ENCODE assay signal across 10 cellular contexts in the genomic region with DNA sequence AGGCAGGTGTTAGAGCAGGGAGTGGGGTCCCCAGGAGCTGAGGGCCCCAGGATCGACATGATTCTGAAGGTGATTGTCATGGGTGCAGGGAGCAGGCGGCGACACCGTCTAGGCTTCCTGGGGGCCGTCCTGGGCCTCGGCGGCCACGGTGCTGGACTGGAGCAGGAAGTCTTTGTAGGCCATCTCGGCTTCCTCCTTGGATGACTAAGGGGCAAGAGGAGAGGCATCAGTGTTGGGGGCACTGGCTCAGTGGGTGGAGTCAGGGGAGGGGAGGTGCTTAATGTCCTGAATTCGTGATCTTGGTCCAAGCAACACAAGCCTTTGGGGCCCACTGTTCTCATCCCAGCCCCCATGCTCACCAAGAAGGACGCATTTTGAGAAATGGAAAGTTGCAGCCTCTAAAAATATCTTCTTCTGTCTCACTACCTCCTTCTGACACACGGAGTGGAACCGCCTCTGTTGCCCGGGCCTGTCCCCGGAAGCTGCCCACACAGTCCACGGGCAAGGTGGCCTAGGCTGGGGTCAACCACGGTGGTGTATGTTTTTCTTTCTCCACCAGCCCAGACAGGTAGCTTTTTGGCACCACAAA. TPM values are rescaled to one million over a fixed set of nuclear protein-coding genes. Genes with fewer than 3 reads are reported as not detected.
A peak's percentile ranks its signal among the peaks of the same experiment; 100 is the strongest.
DNase-seq lines count a peak whose midpoint lies in the region; ATAC-seq and TF ChIP-seq lines count a peak whose summit lies in the region.
"Had no signal": no experiment of that assay in that cellular context is flagged by ENCODE, and none has a peak within 500 bp of the region (broad histone marks: within the 10 kb centered on the region; RNA-seq: fewer than 3 reads in every experiment).

No MANE protein-coding gene starts in this region.

- no peak for TF ChIP-seq CTCF in GM20000 (IDR thresholded peaks at IDR 0.05; ENCODE audit: extremely low read depth, missing control alignments)
- TF ChIP-seq CTCF in tibial nerve (IDR thresholded peaks at IDR 0.05) = no peak

- no peak overlapping the region for H3K4me3 ChIP-seq in tibial nerve

- H3K27me3 Mint-ChIP-seq in effector memory CD8-positive, alpha-beta T cell = no peaks in the 10 kb centered on the region

- peak overlapping the region; percentile 88 to 96 for H3K27ac Mint-ChIP-seq in effector memory CD8-positive, alpha-beta T cell

- peaks cover 0 to 18% (median 0%) of the 10 kb centered on the region in 4 donors for H3K4me1 ChIP-seq in tibial nerve

- TF ChIP-seq EP300 in tibial nerve (IDR thresholded peaks at IDR 0.05) = no peak

- WGBS in tibial nerve, 2 donors = 79 to 86% methylated on average over 17 of the region's 17 CpGs

- TF ChIP-seq POLR2A in GM15510 (IDR thresholded peaks at IDR 0.05; ENCODE audit: borderline replicate concordance, extremely low read depth, insufficient read length) (peak; percentile 72), tibial nerve (IDR thresholded peaks at IDR 0.05) (no peak)

- peak; percentile 76 for DNase-seq in GM20000 (ENCODE audit: low spot score)
- peak in 1 of 3 experiments; percentile 34 for DNase-seq in effector memory CD8-positive, alpha-beta T cell
- no peak for DNase-seq in tibial nerve (ENCODE audit: low spot score in 2 of 2)
- no peak for DNase-seq in inferior parietal cortex (ENCODE audit: extremely low spot score)
- no peak for DNase-seq in dermis blood vessel endothelial cell
- no peak for DNase-seq in cerebellar nuclear complex (lab: John Stamatoyannopoulos, UW)

- H3K27me3 ChIP-seq in tibial nerve = no peaks in the 10 kb centered on the region

- ATAC-seq in HG03469 (IDR thresholded peaks at IDR 0.05; ENCODE audit: unreplicated experiment) = peak; percentile 49
- ATAC-seq in effector memory CD8-positive, alpha-beta T cell (replicated peaks) = peak; percentile 43

- H3K36me3 Mint-ChIP-seq in effector memory CD8-positive, alpha-beta T cell (ENCODE audit: insufficient read depth) = no peaks in the 10 kb centered on the region

- H3K27ac ChIP-seq in tibial nerve = peak overlapping the region in 1 of 4 donors; percentile 73
- H3K27ac ChIP-seq: KMS-11, neutrophil had no signal

- H3K9me3 Mint-ChIP-seq in effector memory CD8-positive, alpha-beta T cell = no peaks in the 10 kb centered on the region

- H3K4me3 Mint-ChIP-seq in effector memory CD8-positive, alpha-beta T cell = peak overlapping the region; percentile 51 to 63

- H3K9me3 ChIP-seq in tibial nerve = no peaks in the 10 kb centered on the region
- H3K9me3 ChIP-seq: neutrophil had no signal

- no peaks in the 10 kb centered on the region for H3K36me3 ChIP-seq in tibial nerve
- H3K36me3 ChIP-seq: neutrophil had no signal

- peaks cover 19 to 29% of the 10 kb centered on the region in 2 donors for H3K4me1 Mint-ChIP-seq in effector memory CD8-positive, alpha-beta T cell (ENCODE audit: low read depth in 2 of 2)

RNA-seq across cellular contexts. Expression of gene FCMR, which starts 8.6 kb away (rescaled TPM):
- total RNA-seq in tibial nerve = 1 to 10 TPM; 1.8 to 3.1 (median 2.6) TPM
- total RNA-seq in dermis blood vessel endothelial cell = 0.17 TPM in 1 of 2 replicates, not detected in the other

RNA-seq across cellular contexts. Expression of gene PIGR, which starts 16.0 kb away (rescaled TPM):
- total RNA-seq in tibial nerve = under 1 TPM in 1 of 4 donors, not detected in 3; 0.22 TPM
- under 0.01 TPM in 2 replicates for total RNA-seq in dermis blood vessel endothelial cell

RNA-seq across cellular contexts. Expression of gene IL24, which starts 33.1 kb away (rescaled TPM):
- total RNA-seq in tibial nerve (not detected), dermis blood vessel endothelial cell (not detected in 2 replicates)

RNA-seq across cellular contexts. Expression of gene FCAMR, which starts 40.0 kb away (rescaled TPM):
- not detected for total RNA-seq in tibial nerve
- not detected in 2 replicates for total RNA-seq in dermis blood vessel endothelial cell
